ENCODE assay signal across 10 cellular contexts in genomic region chr12:130714591-130715149, GRCh38. TPM values are rescaled to one million over a fixed set of nuclear protein-coding genes. Genes with fewer than 3 reads are reported as not detected.
DNase-seq lines count a peak whose midpoint lies in the region; ATAC-seq and TF ChIP-seq lines count a peak whose summit lies in the region.
"Had no signal": no experiment of that assay in that cellular context is flagged by ENCODE, and none has a peak within 500 bp of the region (broad histone marks: within the 10 kb centered on the region; RNA-seq: fewer than 3 reads in every experiment).

No MANE protein-coding gene starts in this region.

- peaks cover 27% of the 10 kb centered on the region for H3K4me1 Mint-ChIP-seq in WTC11

- H3K27ac ChIP-seq in mesendoderm (ENCODE audit: low read depth, low read length) (no peak overlapping the region), subcutaneous abdominal adipose tissue (ENCODE audit: low read depth, low read length) (no peak overlapping the region)

- peak overlapping the region; percentile 78 for H3K9ac ChIP-seq in mesendoderm (ENCODE audit: low read length)
- H3K9ac ChIP-seq in subcutaneous abdominal adipose tissue (ENCODE audit: low read length in 5 of 5), result no peak overlapping the region

- H2BK15ac ChIP-seq in mesendoderm (replicated peaks; ENCODE audit: low read depth), result no peak overlapping the region

- H2BK5ac ChIP-seq in mesendoderm (ENCODE audit: low read length), result no peak overlapping the region

- H3K36me3 ChIP-seq in mesendoderm (ENCODE audit: control insufficient read depth, insufficient read depth, low read length) (no peaks in the 10 kb centered on the region), subcutaneous abdominal adipose tissue (ENCODE audit: control insufficient read depth in 5 of 5, insufficient read depth in 5 of 5, low read length in 5 of 5) (no peaks in the 10 kb centered on the region)

- H3K36me3 Mint-ChIP-seq in WTC11, result peaks cover 9% of the 10 kb centered on the region; the same call in 1 of the 2 replicates

- no peak overlapping the region for H3K27ac Mint-ChIP-seq in WTC11

- peaks cover 0 to 8% (median 5%) of the 10 kb centered on the region in 5 donors for H3K9me3 ChIP-seq in subcutaneous abdominal adipose tissue (ENCODE audit: control insufficient read depth in 5 of 5, low read length in 5 of 5)

- no CpG with 5 or more reads among the region's 20 CpGs for WGBS in mesendoderm (ENCODE audit: extremely low coverage, insufficient coverage, low lambda C conversion rate)

- CTCF ChIA-PET in WTC11 (lab: Charles Lee), result interaction anchor here (0.5 to 1.0 kb wide), 2 partner anchors 33 to 101 kb away, joined by 3 to 4 read pairs; no protein-coding TSS in a partner anchor

- peak overlapping the region; percentile 21 for H3K4ac ChIP-seq in mesendoderm (ENCODE audit: low read depth, low read length)

- TF ChIP-seq CTCF in WTC11 (IDR thresholded peaks at IDR 0.05), result no peak

- no peaks in the 10 kb centered on the region for H3K27me3 ChIP-seq in mesendoderm (ENCODE audit: insufficient read depth, low read length, poor library complexity)
- peaks cover 23 to 49% (median 43%) of the 10 kb centered on the region in 5 donors for H3K27me3 ChIP-seq in subcutaneous abdominal adipose tissue (ENCODE audit: control insufficient read depth in 5 of 5, insufficient read depth in 4 of 5, low read length in 5 of 5)

- H3K4me3 ChIP-seq in mesendoderm (ENCODE audit: low read length) (peak overlapping the region; percentile 78), subcutaneous abdominal adipose tissue (ENCODE audit: low read depth in 1 of 5, low read length in 5 of 5) (peak overlapping the region; percentile 29 to 62 (median 43))

- ATAC-seq in WTC11 (peak; percentile 7; the same call in 1 of the 2 replicates), GM21447 (IDR thresholded peaks at IDR 0.05; ENCODE audit: unreplicated experiment) (no peak), HG02973 (IDR thresholded peaks at IDR 0.05; ENCODE audit: unreplicated experiment) (no peak)

- no peak overlapping the region for H2AK5ac ChIP-seq in mesendoderm (ENCODE audit: low read length)

- no peak overlapping the region for H4K5ac ChIP-seq in mesendoderm (ENCODE audit: low read length)

- H3K27me3 Mint-ChIP-seq in WTC11 (ENCODE audit: low read depth), result peaks cover 76% of the 10 kb centered on the region

- no peak overlapping the region for H4K8ac ChIP-seq in mesendoderm (ENCODE audit: low read depth, low read length)

- H3K9me3 Mint-ChIP-seq in WTC11, result peaks cover 10% of the 10 kb centered on the region

- H3K4me2 ChIP-seq in mesendoderm (ENCODE audit: low read length), result peak overlapping the region; percentile 77

- no peak overlapping the region for H2BK120ac ChIP-seq in mesendoderm (ENCODE audit: low read depth, low read length)

- DNase-seq in NCI-H1417 (lab: John Stamatoyannopoulos, UW) (peak in 2 of 3 experiments; percentile 46 to 48), NCI-H1417 treated with DMSO at 0.1 percent for 48 hours (lab: John Stamatoyannopoulos, UW) (no peak), WTC11 (ENCODE audit: low spot score) (no peak), mesendoderm (peak; percentile 19), DMS153 (lab: John Stamatoyannopoulos, UW) (no peak)
- DNase-seq: activated T-cell treated with anti-CD3 and anti-CD28 coated beads, Interleukin-2, amount 50 U/mL, for 48 hours; T-helper 2 cell had no signal

- no peaks in the 10 kb centered on the region for H3K79me1 ChIP-seq in mesendoderm (ENCODE audit: low read length)

- H3K79me2 ChIP-seq in mesendoderm (ENCODE audit: control insufficient read depth, insufficient read depth, low read length), result no peaks in the 10 kb centered on the region

- H3K4me1 ChIP-seq in mesendoderm (ENCODE audit: control insufficient read depth, low read depth, low read length) (peaks cover 5% of the 10 kb centered on the region), subcutaneous abdominal adipose tissue (ENCODE audit: control insufficient read depth in 5 of 5, insufficient read depth in 5 of 5, low read length in 5 of 5) (peaks cover 3 to 30% (median 26%) of the 10 kb centered on the region in 5 donors)

- no peak overlapping the region for H3K23ac ChIP-seq in mesendoderm (ENCODE audit: low read length)

- H3K18ac ChIP-seq in mesendoderm (ENCODE audit: low read length), result peak overlapping the region; percentile 9

- POLR2A ChIA-PET in WTC11 (lab: Charles Lee), result no interaction called here

- H3K4me3 Mint-ChIP-seq in WTC11, result peak overlapping the region; percentile 90

- peak overlapping the region; percentile 88 for H3K56ac ChIP-seq in mesendoderm (ENCODE audit: low read length)

TF ChIP-seq in WTC11, 78 proteins besides CTCF, POLR2A, EP300 and RAD21:
- TF ChIP-seq PREB (CRISPR knock-in tag; IDR thresholded peaks at IDR 0.05; ENCODE audit: borderline replicate concordance) (no peak), ESRRA (CRISPR knock-in tag; IDR thresholded peaks at IDR 0.05; ENCODE audit: borderline replicate concordance) (no peak), ZSCAN18 (CRISPR knock-in tag; IDR thresholded peaks at IDR 0.05) (no peak), ZNF263 (CRISPR knock-in tag; IDR thresholded peaks at IDR 0.05; ENCODE audit: low read depth) (no peak), FOXJ3 (CRISPR knock-in tag; IDR thresholded peaks at IDR 0.05; ENCODE audit: borderline replicate concordance) (no peak), ELF4 (CRISPR knock-in tag; IDR thresholded peaks at IDR 0.05; ENCODE audit: low read depth) (no peak), NFATC4 (CRISPR knock-in tag; IDR thresholded peaks at IDR 0.05) (no peak), ZMAT4 (CRISPR knock-in tag; IDR thresholded peaks at IDR 0.05) (no peak), RELA (CRISPR knock-in tag; IDR thresholded peaks at IDR 0.05; ENCODE audit: borderline replicate concordance) (no peak), TEAD1 (CRISPR knock-in tag; IDR thresholded peaks at IDR 0.05) (no peak), OVOL2 (CRISPR knock-in tag; IDR thresholded peaks at IDR 0.05; ENCODE audit: borderline replicate concordance) (no peak), JAZF1 (CRISPR knock-in tag; IDR thresholded peaks at IDR 0.05) (no peak), TEAD4 (CRISPR knock-in tag; IDR thresholded peaks at IDR 0.05) (no peak), CREB1 (CRISPR knock-in tag; IDR thresholded peaks at IDR 0.05) (no peak)

RNA-seq across cellular contexts. Expression of gene RIMBP2, which starts 1.4 kb away (rescaled TPM):
- 1.3 to 2.6 TPM (median 1.5 TPM) in 3 replicates for total RNA-seq in WTC11 (2021)
- polyA plus RNA-seq in mesendoderm (2013, experiment 1 of 2), result 1.5 TPM
- 1.4 TPM for polyA plus RNA-seq in mesendoderm (2013, experiment 2 of 2)

Comparison
In these comparisons a context has a peak if more than half of its experiments do, and no peak if none do; other contexts are left out.
1. DNase-seq: peak in NCI-H1417 (2 of 3) and mesendoderm (single experiment); none in NCI-H1417 treated with DMSO at 0.1 percent for 48 hours (single experiment), WTC11 (single experiment) and DMS153 (single experiment).